ENCODE assay signal across 10 cellular contexts in the genomic region with DNA sequence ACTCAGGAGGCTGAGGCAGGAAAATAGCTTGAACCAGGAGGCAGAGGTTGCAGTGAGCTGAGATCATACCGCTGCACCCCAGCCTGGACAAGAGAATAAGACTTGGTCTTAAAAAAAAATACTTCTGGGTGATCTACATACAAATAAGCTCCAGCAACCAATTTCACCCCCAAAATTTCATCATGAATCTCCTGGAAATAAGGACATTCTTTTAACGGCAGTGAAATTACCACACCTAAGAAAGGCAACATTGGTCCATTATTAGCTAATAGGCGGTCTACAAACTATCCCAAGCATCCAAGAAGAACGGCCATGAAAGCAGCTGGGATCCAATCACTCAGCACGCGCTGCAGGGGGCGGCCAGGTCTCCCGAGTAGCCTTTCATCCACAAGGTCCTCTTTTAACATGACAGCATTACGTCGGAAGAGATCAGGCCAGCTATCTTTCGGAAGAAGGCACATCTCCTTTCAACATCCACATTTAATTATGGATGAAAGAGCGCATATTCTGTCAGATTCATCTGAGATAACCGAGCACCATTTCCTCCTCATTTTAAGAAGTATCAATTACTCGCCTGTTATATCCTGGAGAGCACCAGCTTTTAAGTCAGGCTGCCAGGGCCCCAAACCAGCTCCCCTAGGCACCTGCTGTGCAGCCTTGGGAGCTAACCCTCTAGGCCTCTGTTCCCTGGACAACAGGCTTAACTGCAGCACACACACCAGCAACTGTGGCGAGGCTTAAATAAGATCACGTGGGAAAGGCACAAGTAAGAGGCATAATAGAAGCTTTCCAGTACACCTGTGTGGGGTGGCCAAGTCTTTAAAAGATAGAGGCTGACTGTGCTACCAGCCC. TPM values are rescaled to one million over a fixed set of nuclear protein-coding genes. Genes with fewer than 3 reads are reported as not detected.
DNase-seq lines count a peak whose midpoint lies in the region; ATAC-seq and TF ChIP-seq lines count a peak whose summit lies in the region.
"Had no signal": no experiment of that assay in that cellular context is flagged by ENCODE, and none has a peak within 500 bp of the region (broad histone marks: within the 10 kb centered on the region; RNA-seq: fewer than 3 reads in every experiment).

No MANE protein-coding gene starts in this region.

- peak overlapping the region; percentile 80 for H3K27ac ChIP-seq in epithelial cell of prostate

- H3K9ac ChIP-seq in skeletal muscle satellite cell (ENCODE audit: low read depth, low read length): peak overlapping the region; percentile 6

- H3K4me1 ChIP-seq in skeletal muscle satellite cell (ENCODE audit: control insufficient read depth, insufficient read depth, low read length): peaks cover 73% of the 10 kb centered on the region

- peak overlapping the region; percentile 54 for H3K4me3 ChIP-seq in GM06990 (replicated peaks; ENCODE audit: low read depth, low read length)
- H3K4me3 ChIP-seq in skeletal muscle satellite cell (ENCODE audit: low read length): no peak overlapping the region
- H3K4me3 ChIP-seq: skin epidermis had no signal

- TF ChIP-seq CTCF in GM06990 (IDR thresholded peaks at IDR 0.05; ENCODE audit: insufficient read depth, low read length, poor library complexity, severe bottlenecking): no peak

- no peak for DNase-seq in GM06990 (ENCODE audit: extremely low read depth, insufficient read length)
- peak; percentile 5 for DNase-seq in NCI-H146 treated with DMSO at 0.1 percent for 48 hours (lab: John Stamatoyannopoulos, UW; ENCODE audit: unreplicated experiment)
- no peak for DNase-seq in epithelial cell of prostate (ENCODE audit: low read depth, low spot score)
- no peak for DNase-seq in COR-L47 (lab: John Stamatoyannopoulos, UW)
- no peak for DNase-seq in NCI-H748 (lab: John Stamatoyannopoulos, UW; ENCODE audit: unreplicated experiment)
- DNase-seq: glutamatergic neuron had no signal

- ATAC-seq in GM19467 (IDR thresholded peaks at IDR 0.05; ENCODE audit: unreplicated experiment): no peak

- H3K9me3 ChIP-seq in skeletal muscle satellite cell (replicated peaks; ENCODE audit: low read length): no peaks in the 10 kb centered on the region

- H3K36me3 ChIP-seq in GM06990 (ENCODE audit: control insufficient read depth, insufficient read depth, low read length): peaks cover 5% of the 10 kb centered on the region
- peaks cover 15% of the 10 kb centered on the region for H3K36me3 ChIP-seq in skeletal muscle satellite cell (ENCODE audit: insufficient read depth, low read length)

- H3K27me3 ChIP-seq in GM06990 (replicated peaks; ENCODE audit: control insufficient read depth, insufficient read depth, low read length) (no peaks in the 10 kb centered on the region), skeletal muscle satellite cell (ENCODE audit: control insufficient read depth, insufficient read depth, low read length) (no peaks in the 10 kb centered on the region)

- peak overlapping the region; percentile 6 for H3K4me2 ChIP-seq in skeletal muscle satellite cell (ENCODE audit: low read length)

RNA-seq across cellular contexts. Expression of gene SLC15A4, which starts 4.2 kb away (rescaled TPM):
- 33.2 and 46.3 TPM in 2 replicates for total RNA-seq in skeletal muscle satellite cell (2012; rRNA removed)

RNA-seq across cellular contexts. Expression of gene GLT1D1, which starts 33.8 kb away (rescaled TPM):
- total RNA-seq in skeletal muscle satellite cell (2012; rRNA removed): not detected in 2 replicates
- total RNA-seq: Calu3 had no signal
